ENCODE assay signal across 26 cellular contexts in genomic region chr20:64194269-64194668, GRCh38. TPM values are rescaled to one million over a fixed set of nuclear protein-coding genes. Genes with fewer than 3 reads are reported as not detected.
A peak's percentile ranks its signal among the peaks of the same experiment; 100 is the strongest.
DNase-seq lines count a peak whose midpoint lies in the region; ATAC-seq and TF ChIP-seq lines count a peak whose summit lies in the region.
"Had no signal": no experiment of that assay in that cellular context is flagged by ENCODE, and none has a peak within 500 bp of the region (broad histone marks: within the 10 kb centered on the region; RNA-seq: fewer than 3 reads in every experiment).

No MANE protein-coding gene starts in this region.

- no peaks in the 10 kb centered on the region for H3K9me3 Mint-ChIP-seq in activated naive CD4-positive, alpha-beta T cell treated with anti-CD3 and anti-CD28 coated beads, Interleukin-2, amount 50 U/mL, for 24 hours
- H3K9me3 Mint-ChIP-seq in activated naive CD4-positive, alpha-beta T cell treated with anti-CD3 and anti-CD28 coated beads, Interleukin-2, amount 50 U/mL, for 72 hours, result no peaks in the 10 kb centered on the region
- H3K9me3 Mint-ChIP-seq in glutamatergic neuron (ENCODE audit: unreplicated experiment), result peaks cover 29% of the 10 kb centered on the region
- no peaks in the 10 kb centered on the region for H3K9me3 Mint-ChIP-seq in stimulated activated naive CD8-positive, alpha-beta T cell treated with anti-CD3 and anti-CD28 coated beads, Interleukin-15, amount 100 ng/mL, for 72 hours
- H3K9me3 Mint-ChIP-seq: CD8-positive, alpha-beta T cell had no signal

- no peaks in the 10 kb centered on the region for H3K36me3 Mint-ChIP-seq in activated naive CD4-positive, alpha-beta T cell treated with anti-CD3 and anti-CD28 coated beads, Interleukin-2, amount 50 U/mL, for 24 hours
- H3K36me3 Mint-ChIP-seq in activated naive CD4-positive, alpha-beta T cell treated with anti-CD3 and anti-CD28 coated beads, Interleukin-2, amount 50 U/mL, for 72 hours, result no peaks in the 10 kb centered on the region
- H3K36me3 Mint-ChIP-seq in glutamatergic neuron (ENCODE audit: unreplicated experiment), result no peaks in the 10 kb centered on the region
- H3K36me3 Mint-ChIP-seq: CD8-positive, alpha-beta T cell had no signal

- CTCF ChIA-PET in Panc1 (lab: Charles Lee), result interaction anchor here (0.7 kb wide), 1 partner anchor 30 kb away, joined by 3 read pairs; no protein-coding TSS in a partner anchor

- H3K27ac Mint-ChIP-seq in activated naive CD4-positive, alpha-beta T cell treated with anti-CD3 and anti-CD28 coated beads, Interleukin-2, amount 50 U/mL, for 24 hours, result peak overlapping the region; percentile 47
- peak overlapping the region in 1 of 2 donors; percentile 6 for H3K27ac Mint-ChIP-seq in activated naive CD4-positive, alpha-beta T cell treated with anti-CD3 and anti-CD28 coated beads, Interleukin-2, amount 50 U/mL, for 72 hours
- H3K27ac Mint-ChIP-seq in glutamatergic neuron (ENCODE audit: unreplicated experiment), result peak overlapping the region; percentile 81
- no peak overlapping the region for H3K27ac Mint-ChIP-seq in stimulated activated naive CD8-positive, alpha-beta T cell treated with anti-CD3 and anti-CD28 coated beads, Interleukin-15, amount 100 ng/mL, for 72 hours
- H3K27ac Mint-ChIP-seq: CD8-positive, alpha-beta T cell had no signal

- no TSS peak for BruUV-seq in Panc1 (replicated peaks; lab: Mats Ljungman, UMichigan)

- intact Hi-C loops in Panc1 (cut with micrococcal nuclease; ENCODE audit: unreplicated experiment), result no loop called here

- no peak for DNase-seq in activated naive CD4-positive, alpha-beta T cell treated with anti-CD3 and anti-CD28 coated beads, Interleukin-2, amount 50 U/mL, for 72 hours (ENCODE audit: low spot score in 2 of 2)
- no peak for DNase-seq in Panc1 (ENCODE audit: low read depth, low spot score)
- no peak for DNase-seq in glutamatergic neuron
- no peak for DNase-seq in stimulated activated naive CD8-positive, alpha-beta T cell treated with anti-CD3 and anti-CD28 coated beads, Interleukin-15, amount 100 ng/mL, for 72 hours
- no peak for DNase-seq in GM10266 (ENCODE audit: extremely low spot score)
- DNase-seq in NCI-H1694 treated with DMSO at 0.1 percent for 48 hours (lab: John Stamatoyannopoulos, UW), result no peak
- DNase-seq: Caco-2; CD8-positive, alpha-beta T cell; GDM1; GOT3; HCEC 1CT; Kasumi-1; NCI-H1436 treated with DMSO at 0.1 percent for 48 hours; NCI-H1930; NCI-H2107; NCI-H524; NCI-H748 treated with DMSO at 0.1 percent for 48 hours; NK-92 treated with Interleukin-12 subunit alpha and Interleukin-12 subunit beta, amount 100 ng/mL, for 24 hours; PC-3; SHP77 had no signal

- H3K4me3 ChIP-seq in Panc1 (ENCODE audit: low read depth in 2 of 2, low read length in 2 of 2), result no peak overlapping the region
- H3K4me3 ChIP-seq: K562 had no signal

- POLR2A ChIA-PET in Panc1 (lab: Charles Lee), result no interaction called here

- no peaks in the 10 kb centered on the region for H3K36me3 ChIP-seq in Panc1 (ENCODE audit: control insufficient read depth, insufficient read depth, low read length)

- H3K9me3 ChIP-seq in Panc1 (ENCODE audit: control insufficient read depth, insufficient read depth, low read depth, low read length), result no peaks in the 10 kb centered on the region
- H3K9me3 ChIP-seq: Caco-2 had no signal

- H3K4me1 ChIP-seq in Panc1 (ENCODE audit: control insufficient read depth, insufficient read depth, low read length), result no peaks in the 10 kb centered on the region

- H3K27ac ChIP-seq in Panc1 (ENCODE audit: low read length), result no peak overlapping the region
- H3K27ac ChIP-seq: C4-2B had no signal

- in situ Hi-C loops in Panc1 (cut with HindIII; ENCODE audit: low pct_unique_long_range_greater_than_20kb, low sequenced_read_pairs), result no loop called here

- ATAC-seq in activated naive CD4-positive, alpha-beta T cell treated with anti-CD3 and anti-CD28 coated beads, Interleukin-2, amount 50 U/mL, for 72 hours, result no peak
- peak; percentile 38; the same call in 1 of the 2 replicates for ATAC-seq in Panc1
- no peak for ATAC-seq in stimulated activated naive CD8-positive, alpha-beta T cell treated with anti-CD3 and anti-CD28 coated beads, Interleukin-15, amount 100 ng/mL, for 72 hours
- ATAC-seq: CD8-positive, alpha-beta T cell; K562; PC-3 had no signal

- no peak for TF ChIP-seq CTCF in Panc1 (IDR thresholded peaks at IDR 0.05)
- TF ChIP-seq CTCF in glutamatergic neuron (IDR thresholded peaks at IDR 0.05; ENCODE audit: partially characterized antibody, unreplicated experiment), result no peak
- TF ChIP-seq CTCF in GM10266 (IDR thresholded peaks at IDR 0.05; ENCODE audit: control insufficient read depth, insufficient read depth, low read depth, missing control alignments), result no peak

- H3K4me3 Mint-ChIP-seq in activated naive CD4-positive, alpha-beta T cell treated with anti-CD3 and anti-CD28 coated beads, Interleukin-2, amount 50 U/mL, for 24 hours, result no peak overlapping the region
- peak overlapping the region; percentile 44 for H3K4me3 Mint-ChIP-seq in glutamatergic neuron (ENCODE audit: unreplicated experiment)
- no peak overlapping the region for H3K4me3 Mint-ChIP-seq in stimulated activated naive CD8-positive, alpha-beta T cell treated with anti-CD3 and anti-CD28 coated beads, Interleukin-15, amount 100 ng/mL, for 72 hours
- H3K4me3 Mint-ChIP-seq: CD8-positive, alpha-beta T cell had no signal

- no peaks in the 10 kb centered on the region for H3K4me1 Mint-ChIP-seq in activated naive CD4-positive, alpha-beta T cell treated with anti-CD3 and anti-CD28 coated beads, Interleukin-2, amount 50 U/mL, for 24 hours
- peaks cover 80% of the 10 kb centered on the region for H3K4me1 Mint-ChIP-seq in glutamatergic neuron (ENCODE audit: low read depth, unreplicated experiment)
- H3K4me1 Mint-ChIP-seq in stimulated activated naive CD8-positive, alpha-beta T cell treated with anti-CD3 and anti-CD28 coated beads, Interleukin-15, amount 100 ng/mL, for 72 hours, result peaks cover 7% of the 10 kb centered on the region

- peaks cover 8% of the 10 kb centered on the region for H3K27me3 ChIP-seq in Panc1 (ENCODE audit: control insufficient read depth, insufficient read depth, low read length)

- peaks cover 3% of the 10 kb centered on the region for H3K27me3 Mint-ChIP-seq in activated naive CD4-positive, alpha-beta T cell treated with anti-CD3 and anti-CD28 coated beads, Interleukin-2, amount 50 U/mL, for 24 hours
- H3K27me3 Mint-ChIP-seq in glutamatergic neuron (ENCODE audit: unreplicated experiment), result peaks cover 7% of the 10 kb centered on the region
- peaks cover 41% of the 10 kb centered on the region for H3K27me3 Mint-ChIP-seq in stimulated activated naive CD8-positive, alpha-beta T cell treated with anti-CD3 and anti-CD28 coated beads, Interleukin-15, amount 100 ng/mL, for 72 hours

RNA-seq across cellular contexts. Expression of gene MYT1, which starts 30.0 kb away (rescaled TPM):
- under 1 TPM in 1 of 2 donors, not detected in 1; 0.16 TPM for total RNA-seq in activated naive CD4-positive, alpha-beta T cell treated with anti-CD3 and anti-CD28 coated beads, Interleukin-2, amount 50 U/mL, for 72 hours
- total RNA-seq in Panc1 (2021; ENCODE audit: unreplicated experiment) (0.41 TPM), glutamatergic neuron (ENCODE audit: unreplicated experiment) (159 TPM)
- polyA plus RNA-seq in Panc1 (2012; ENCODE audit: insufficient read length), result 0.48 TPM
- total RNA-seq: CD8-positive, alpha-beta T cell; HT1080; M059J; RPMI7951 had no signal

Comparison
In these comparisons a context has a peak if more than half of its experiments do, and no peak if none do; other contexts are left out.
1. H3K27ac Mint-ChIP-seq: peak in activated naive CD4-positive, alpha-beta T cell treated with anti-CD3 and anti-CD28 coated beads, Interleukin-2, amount 50 U/mL, for 24 hours (single experiment) and glutamatergic neuron (single experiment); none in stimulated activated naive CD8-positive, alpha-beta T cell treated with anti-CD3 and anti-CD28 coated beads, Interleukin-15, amount 100 ng/mL, for 72 hours (0 of 2).
2. RNA of gene MYT1, which starts 30.0 kb away (total RNA-seq): 159 TPM in glutamatergic neuron (single experiment); 0.41 TPM in Panc1 (single experiment) and 0.16 TPM in activated naive CD4-positive, alpha-beta T cell treated with anti-CD3 and anti-CD28 coated beads, Interleukin-2, amount 50 U/mL, for 72 hours; every median in the first group is over 100 times any median in the second.